15 cellular contexts compared by ENCODE assay signal in genomic region chr3:102060814-102061213, GRCh38.
A peak's percentile ranks its signal among the peaks of the same experiment; 100 is the strongest.
DNase-seq lines count a peak whose midpoint lies in the region; ATAC-seq and TF ChIP-seq lines count a peak whose summit lies in the region.
"Had no signal": no experiment of that assay in that cellular context is flagged by ENCODE, and none has a peak within 500 bp of the region (broad histone marks: within the 10 kb centered on the region; RNA-seq: fewer than 3 reads in every experiment).

No MANE protein-coding gene starts in this region.

- DNase-seq in EL = peak; percentile 13
- DNase-seq in LHCN-M2 (ENCODE audit: low read depth) = peak; percentile 38
- peak; percentile 59 for DNase-seq in kidney tubule cell (ENCODE audit: low spot score)
- DNase-seq in NCI-H1930 (lab: John Stamatoyannopoulos, UW) = no peak
- DNase-seq in AG08396 (ENCODE audit: low spot score) = no peak
- no peak for DNase-seq in erythroblast (lab: John Stamatoyannopoulos, UW)
- DNase-seq in SW 1271 (lab: John Stamatoyannopoulos, UW) = no peak
- DNase-seq: CD4-positive, CD25-positive, alpha-beta regulatory T cell; H9; NCI-H187; stimulated activated CD4-positive, alpha-beta T cell treated with anti-CD3 and anti-CD28 coated beads, Interleukin-2, amount 100 ng/mL, for 48 hours; substantia nigra had no signal

- TF ChIP-seq POLR2A in erythroblast (IDR thresholded peaks at IDR 0.05; ENCODE audit: low read length) = no peak

- ATAC-seq in GM21576 (IDR thresholded peaks at IDR 0.05; ENCODE audit: unreplicated experiment) = peak; percentile 26
- ATAC-seq: activated T-helper 17 cell treated with anti-CD3 and anti-CD28 coated beads, Interleukin-2, amount 50 U/mL, for 72 hours; left lobe of liver had no signal

Comparison
In these comparisons a context has a peak if more than half of its experiments do, and no peak if none do; other contexts are left out.
1. DNase-seq: peak in EL (single experiment), LHCN-M2 (single experiment) and kidney tubule cell (single experiment); none in NCI-H1930 (0 of 2), AG08396 (single experiment), erythroblast (0 of 2) and SW 1271 (0 of 2).